1 cellular context compared by ENCODE assay signal in the genomic region with DNA sequence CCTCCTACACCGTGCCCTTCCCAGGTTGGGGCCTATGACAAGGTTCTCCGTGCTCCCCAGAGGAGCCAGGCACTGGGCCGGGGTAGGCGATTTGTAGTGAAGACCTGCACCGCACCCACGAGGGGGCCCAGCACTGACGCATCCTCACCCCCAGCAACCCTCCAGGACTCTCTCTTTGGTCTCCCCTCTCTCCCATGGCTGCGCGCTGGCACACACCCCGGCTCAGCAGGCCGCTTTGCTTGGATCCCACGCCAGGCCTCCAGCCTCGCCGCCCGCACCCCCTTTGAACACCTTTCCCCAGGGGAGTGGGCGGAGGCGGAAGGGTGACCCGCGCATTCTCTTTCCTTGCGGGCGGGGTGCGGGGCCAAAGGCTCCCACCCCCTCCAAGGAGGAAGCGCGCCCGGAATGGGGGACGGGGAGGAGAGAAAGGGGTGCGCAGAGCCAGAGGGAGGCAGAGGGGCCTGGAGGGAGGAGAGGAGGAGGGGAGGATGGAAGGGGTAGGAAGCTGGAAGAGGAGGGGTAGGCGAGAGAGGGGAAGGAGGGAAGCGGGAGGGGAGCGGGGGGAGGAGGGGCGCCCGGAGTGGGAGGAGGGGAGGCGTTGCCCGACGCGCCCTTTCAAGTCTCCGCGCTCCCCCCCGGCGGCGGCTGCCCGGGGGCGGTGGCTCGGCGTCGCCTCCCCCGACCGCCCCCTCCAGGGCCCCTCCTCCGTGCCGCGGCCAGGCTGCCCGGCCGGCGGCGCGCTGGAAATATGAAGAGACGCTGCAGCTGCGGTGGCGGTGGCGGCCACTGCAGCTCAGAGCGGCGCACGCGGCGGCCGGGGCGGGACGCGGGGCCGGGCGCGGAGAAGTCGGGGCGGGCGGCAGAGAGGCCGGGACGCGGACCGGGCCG.
A peak's percentile ranks its signal among the peaks of the same experiment; 100 is the strongest.
TF ChIP-seq lines count a peak whose summit lies in the region.

A gene (plus strand): TSS at position 751 of the 888 bp plus-strand sequence. CDS start 347 bp downstream, outside the sequence.

TF ChIP-seq in HepG2, 621 proteins besides CTCF, POLR2A, EP300 and RAD21 (continued from another document and continues in another):
- TF ChIP-seq, protein P1, sequence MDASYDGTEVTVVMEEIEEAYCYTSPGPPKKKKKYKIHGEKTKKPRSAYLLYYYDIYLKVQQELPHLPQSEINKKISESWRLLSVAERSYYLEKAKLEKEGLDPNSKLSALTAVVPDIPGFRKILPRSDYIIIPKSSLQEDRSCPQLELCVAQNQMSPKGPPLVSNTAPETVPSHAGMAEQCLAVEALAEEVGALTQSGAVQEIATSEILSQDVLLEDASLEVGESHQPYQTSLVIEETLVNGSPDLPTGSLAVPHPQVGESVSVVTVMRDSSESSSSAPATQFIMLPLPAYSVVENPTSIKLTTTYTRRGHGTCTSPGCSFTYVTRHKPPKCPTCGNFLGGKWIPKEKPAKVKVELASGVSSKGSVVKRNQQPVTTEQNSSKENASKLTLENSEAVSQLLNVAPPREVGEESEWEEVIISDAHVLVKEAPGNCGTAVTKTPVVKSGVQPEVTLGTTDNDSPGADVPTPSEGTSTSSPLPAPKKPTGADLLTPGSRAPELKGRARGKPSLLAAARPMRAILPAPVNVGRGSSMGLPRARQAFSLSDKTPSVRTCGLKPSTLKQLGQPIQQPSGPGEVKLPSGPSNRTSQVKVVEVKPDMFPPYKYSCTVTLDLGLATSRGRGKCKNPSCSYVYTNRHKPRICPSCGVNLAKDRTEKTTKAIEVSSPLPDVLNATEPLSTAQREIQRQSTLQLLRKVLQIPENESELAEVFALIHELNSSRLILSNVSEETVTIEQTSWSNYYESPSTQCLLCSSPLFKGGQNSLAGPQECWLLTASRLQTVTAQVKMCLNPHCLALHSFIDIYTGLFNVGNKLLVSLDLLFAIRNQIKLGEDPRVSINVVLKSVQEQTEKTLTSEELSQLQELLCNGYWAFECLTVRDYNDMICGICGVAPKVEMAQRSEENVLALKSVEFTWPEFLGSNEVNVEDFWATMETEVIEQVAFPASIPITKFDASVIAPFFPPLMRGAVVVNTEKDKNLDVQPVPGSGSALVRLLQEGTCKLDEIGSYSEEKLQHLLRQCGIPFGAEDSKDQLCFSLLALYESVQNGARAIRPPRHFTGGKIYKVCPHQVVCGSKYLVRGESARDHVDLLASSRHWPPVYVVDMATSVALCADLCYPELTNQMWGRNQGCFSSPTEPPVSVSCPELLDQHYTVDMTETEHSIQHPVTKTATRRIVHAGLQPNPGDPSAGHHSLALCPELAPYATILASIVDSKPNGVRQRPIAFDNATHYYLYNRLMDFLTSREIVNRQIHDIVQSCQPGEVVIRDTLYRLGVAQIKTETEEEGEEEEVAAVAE (CRISPR knock-in tag; IDR thresholded peaks at IDR 0.05; ENCODE audit: borderline replicate concordance) = no peak
- TF ChIP-seq ATF7 (IDR thresholded peaks at IDR 0.05) (no peak), ATF7 (CRISPR knock-in tag; IDR thresholded peaks at IDR 0.05) (no peak), MLLT10 (CRISPR knock-in tag; IDR thresholded peaks at IDR 0.05) (no peak), ZSCAN25 (CRISPR knock-in tag; IDR thresholded peaks at IDR 0.05) (peak; percentile 83), ZMYM4 (CRISPR knock-in tag; IDR thresholded peaks at IDR 0.05) (0 out of 2 replicates have a peak, but pooled peaks have one; percentile 13), ZNF569 (CRISPR knock-in tag; IDR thresholded peaks at IDR 0.05; ENCODE audit: borderline replicate concordance) (no peak), RBM22 (optimal IDR thresholded peaks at IDR 0.05; ENCODE audit: low read length) (no peak), ARNT (IDR thresholded peaks at IDR 0.05) (no peak), CENPX (CRISPR knock-in tag; IDR thresholded peaks at IDR 0.05) (no peak), NRL (CRISPR knock-in tag; IDR thresholded peaks at IDR 0.05; ENCODE audit: borderline replicate concordance) (no peak), ZNF496 (CRISPR knock-in tag; IDR thresholded peaks at IDR 0.05; ENCODE audit: insufficient replicate concordance) (no peak), HNRNPK (IDR thresholded peaks at IDR 0.05; ENCODE audit: low read depth, low read length, poor library complexity, severe bottlenecking) (peak; percentile 81), MED8 (CRISPR knock-in tag; IDR thresholded peaks at IDR 0.05; ENCODE audit: insufficient replicate concordance) (no peak), ZZZ3 (CRISPR knock-in tag; IDR thresholded peaks at IDR 0.05; ENCODE audit: borderline replicate concordance) (no peak), SRSF1 (optimal IDR thresholded peaks at IDR 0.05; ENCODE audit: low read depth, low read length) (peak; percentile 82), ZNF768 (CRISPR knock-in tag; IDR thresholded peaks at IDR 0.05) (no peak), ZNF530 (CRISPR knock-in tag; IDR thresholded peaks at IDR 0.05; ENCODE audit: low read depth) (no peak), CHD2 (IDR thresholded peaks at IDR 0.05; ENCODE audit: low read depth, low read length) (no peak), HDAC2 (CRISPR knock-in tag; IDR thresholded peaks at IDR 0.05) (no peak), ETV5 (CRISPR knock-in tag; IDR thresholded peaks at IDR 0.05; ENCODE audit: borderline replicate concordance) (no peak), TBX3 (IDR thresholded peaks at IDR 0.05; ENCODE audit: borderline replicate concordance) (no peak), ZFP41 (CRISPR knock-in tag; IDR thresholded peaks at IDR 0.05; ENCODE audit: borderline replicate concordance) (no peak), ZNF292 (CRISPR knock-in tag; IDR thresholded peaks at IDR 0.05; ENCODE audit: borderline replicate concordance, low read depth) (no peak), ZNF329 (CRISPR knock-in tag; IDR thresholded peaks at IDR 0.05; ENCODE audit: low read depth) (no peak), ZFY (CRISPR knock-in tag; IDR thresholded peaks at IDR 0.05) (no peak; the same call in 1 of the 2 replicates), GABPA (IDR thresholded peaks at IDR 0.05; ENCODE audit: low read depth, low read length) (no peak), GABPA (CRISPR knock-in tag; IDR thresholded peaks at IDR 0.05; ENCODE audit: low read depth) (no peak), HNRNPL (IDR thresholded peaks at IDR 0.05; ENCODE audit: low read depth, low read length) (peak; percentile 50; the same call in 1 of the 2 replicates), SUZ12 (IDR thresholded peaks at IDR 0.05; ENCODE audit: low read depth, low read length) (no peak), IRX3 (CRISPR knock-in tag; IDR thresholded peaks at IDR 0.05; ENCODE audit: borderline replicate concordance, low read depth) (no peak), RXRA (CRISPR knock-in tag; IDR thresholded peaks at IDR 0.05) (no peak), PHB2 (IDR thresholded peaks at IDR 0.05; ENCODE audit: partially characterized antibody) (no peak), ARNT2 (CRISPR knock-in tag; IDR thresholded peaks at IDR 0.05; ENCODE audit: low read depth) (no peak), SETDB1 (CRISPR knock-in tag; IDR thresholded peaks at IDR 0.05; ENCODE audit: borderline replicate concordance) (no peak), PCBP1 (IDR thresholded peaks at IDR 0.05; ENCODE audit: borderline replicate concordance, low read depth, low read length) (0 out of 2 replicates have a peak, but pooled peaks have one; percentile 73), ZNF12 (CRISPR knock-in tag; IDR thresholded peaks at IDR 0.05) (no peak), SATB2 (CRISPR knock-in tag; IDR thresholded peaks at IDR 0.05) (no peak), ZFP1 (CRISPR knock-in tag; IDR thresholded peaks at IDR 0.05) (no peak), TCF12 (IDR thresholded peaks at IDR 0.05) (no peak), TCF12 (CRISPR knock-in tag; IDR thresholded peaks at IDR 0.05) (no peak), ZNF558 (CRISPR knock-in tag; IDR thresholded peaks at IDR 0.05; ENCODE audit: borderline replicate concordance) (no peak), CBX5 (CRISPR knock-in tag; IDR thresholded peaks at IDR 0.05; ENCODE audit: borderline replicate concordance) (no peak), NFE2L2 (IDR thresholded peaks at IDR 0.05; ENCODE audit: low read length) (no peak)
- TF ChIP-seq, protein P2, sequence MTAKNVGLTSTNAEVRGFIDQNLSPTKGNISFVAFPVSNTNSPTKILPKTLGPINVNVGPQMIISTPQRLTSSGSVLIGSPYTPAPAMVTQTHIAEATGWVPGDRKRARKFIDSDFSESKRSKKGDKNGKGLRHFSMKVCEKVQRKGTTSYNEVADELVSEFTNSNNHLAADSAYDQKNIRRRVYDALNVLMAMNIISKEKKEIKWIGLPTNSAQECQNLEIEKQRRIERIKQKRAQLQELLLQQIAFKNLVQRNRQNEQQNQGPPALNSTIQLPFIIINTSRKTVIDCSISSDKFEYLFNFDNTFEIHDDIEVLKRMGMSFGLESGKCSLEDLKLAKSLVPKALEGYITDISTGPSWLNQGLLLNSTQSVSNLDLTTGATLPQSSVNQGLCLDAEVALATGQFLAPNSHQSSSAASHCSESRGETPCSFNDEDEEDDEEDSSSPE (CRISPR knock-in tag; IDR thresholded peaks at IDR 0.05) = no peak
- TF ChIP-seq, protein P3, sequence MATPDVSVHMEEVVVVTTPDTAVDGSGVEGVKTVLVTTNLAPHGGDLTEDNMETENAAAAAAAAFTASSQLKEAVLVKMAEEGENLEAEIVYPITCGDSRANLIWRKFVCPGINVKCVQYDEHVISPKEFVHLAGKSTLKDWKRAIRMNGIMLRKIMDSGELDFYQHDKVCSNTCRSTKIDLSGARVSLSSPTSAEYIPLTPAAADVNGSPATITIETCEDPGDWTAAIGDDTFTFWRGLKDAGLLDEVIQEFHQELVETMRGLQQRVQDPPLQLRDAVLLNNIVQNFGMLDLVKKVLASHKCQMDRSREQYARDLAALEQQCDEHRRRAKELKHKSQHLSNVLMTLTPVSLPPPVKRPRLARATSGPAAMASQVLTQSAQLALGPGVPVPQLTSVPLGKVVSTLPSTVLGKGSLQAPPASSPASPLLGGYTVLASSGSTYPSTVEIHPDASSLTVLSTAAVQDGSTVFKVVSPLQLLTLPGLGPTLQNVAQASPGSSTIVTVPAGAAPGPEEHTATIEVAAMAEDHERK (CRISPR knock-in tag; IDR thresholded peaks at IDR 0.05; ENCODE audit: low read depth) = no peak
- TF ChIP-seq, protein P4, sequence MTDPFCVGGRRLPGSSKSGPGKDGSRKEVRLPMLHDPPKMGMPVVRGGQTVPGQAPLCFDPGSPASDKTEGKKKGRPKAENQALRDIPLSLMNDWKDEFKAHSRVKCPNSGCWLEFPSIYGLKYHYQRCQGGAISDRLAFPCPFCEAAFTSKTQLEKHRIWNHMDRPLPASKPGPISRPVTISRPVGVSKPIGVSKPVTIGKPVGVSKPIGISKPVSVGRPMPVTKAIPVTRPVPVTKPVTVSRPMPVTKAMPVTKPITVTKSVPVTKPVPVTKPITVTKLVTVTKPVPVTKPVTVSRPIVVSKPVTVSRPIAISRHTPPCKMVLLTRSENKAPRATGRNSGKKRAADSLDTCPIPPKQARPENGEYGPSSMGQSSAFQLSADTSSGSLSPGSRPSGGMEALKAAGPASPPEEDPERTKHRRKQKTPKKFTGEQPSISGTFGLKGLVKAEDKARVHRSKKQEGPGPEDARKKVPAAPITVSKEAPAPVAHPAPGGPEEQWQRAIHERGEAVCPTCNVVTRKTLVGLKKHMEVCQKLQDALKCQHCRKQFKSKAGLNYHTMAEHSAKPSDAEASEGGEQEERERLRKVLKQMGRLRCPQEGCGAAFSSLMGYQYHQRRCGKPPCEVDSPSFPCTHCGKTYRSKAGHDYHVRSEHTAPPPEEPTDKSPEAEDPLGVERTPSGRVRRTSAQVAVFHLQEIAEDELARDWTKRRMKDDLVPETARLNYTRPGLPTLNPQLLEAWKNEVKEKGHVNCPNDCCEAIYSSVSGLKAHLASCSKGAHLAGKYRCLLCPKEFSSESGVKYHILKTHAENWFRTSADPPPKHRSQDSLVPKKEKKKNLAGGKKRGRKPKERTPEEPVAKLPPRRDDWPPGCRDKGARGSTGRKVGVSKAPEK (CRISPR knock-in tag; IDR thresholded peaks at IDR 0.05; ENCODE audit: borderline replicate concordance) = no peak
- TF ChIP-seq, protein P5, sequence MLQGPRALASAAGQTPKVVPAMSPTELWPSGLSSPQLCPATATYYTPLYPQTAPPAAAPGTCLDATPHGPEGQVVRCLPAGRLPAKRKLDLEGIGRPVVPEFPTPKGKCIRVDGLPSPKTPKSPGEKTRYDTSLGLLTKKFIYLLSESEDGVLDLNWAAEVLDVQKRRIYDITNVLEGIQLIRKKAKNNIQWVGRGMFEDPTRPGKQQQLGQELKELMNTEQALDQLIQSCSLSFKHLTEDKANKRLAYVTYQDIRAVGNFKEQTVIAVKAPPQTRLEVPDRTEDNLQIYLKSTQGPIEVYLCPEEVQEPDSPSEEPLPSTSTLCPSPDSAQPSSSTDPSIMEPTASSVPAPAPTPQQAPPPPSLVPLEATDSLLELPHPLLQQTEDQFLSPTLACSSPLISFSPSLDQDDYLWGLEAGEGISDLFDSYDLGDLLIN (CRISPR knock-in tag; IDR thresholded peaks at IDR 0.05; ENCODE audit: borderline replicate concordance) = no peak
- TF ChIP-seq, protein P6, sequence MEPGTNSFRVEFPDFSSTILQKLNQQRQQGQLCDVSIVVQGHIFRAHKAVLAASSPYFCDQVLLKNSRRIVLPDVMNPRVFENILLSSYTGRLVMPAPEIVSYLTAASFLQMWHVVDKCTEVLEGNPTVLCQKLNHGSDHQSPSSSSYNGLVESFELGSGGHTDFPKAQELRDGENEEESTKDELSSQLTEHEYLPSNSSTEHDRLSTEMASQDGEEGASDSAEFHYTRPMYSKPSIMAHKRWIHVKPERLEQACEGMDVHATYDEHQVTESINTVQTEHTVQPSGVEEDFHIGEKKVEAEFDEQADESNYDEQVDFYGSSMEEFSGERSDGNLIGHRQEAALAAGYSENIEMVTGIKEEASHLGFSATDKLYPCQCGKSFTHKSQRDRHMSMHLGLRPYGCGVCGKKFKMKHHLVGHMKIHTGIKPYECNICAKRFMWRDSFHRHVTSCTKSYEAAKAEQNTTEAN (CRISPR knock-in tag; conservative IDR thresholded peaks at IDR 0.05) = no peak
- TF ChIP-seq, protein P7, sequence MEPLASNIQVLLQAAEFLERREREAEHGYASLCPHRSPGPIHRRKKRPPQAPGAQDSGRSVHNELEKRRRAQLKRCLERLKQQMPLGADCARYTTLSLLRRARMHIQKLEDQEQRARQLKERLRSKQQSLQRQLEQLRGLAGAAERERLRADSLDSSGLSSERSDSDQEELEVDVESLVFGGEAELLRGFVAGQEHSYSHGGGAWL (CRISPR knock-in tag; IDR thresholded peaks at IDR 0.05) = no peak
